32 cellular contexts compared by ENCODE assay signal in genomic region chr3:114856867-114857266, GRCh38.
DNase-seq lines count a peak whose midpoint lies in the region; ATAC-seq and TF ChIP-seq lines count a peak whose summit lies in the region.
"Had no signal": no experiment of that assay in that cellular context is flagged by ENCODE, and none has a peak within 500 bp of the region (broad histone marks: within the 10 kb centered on the region; RNA-seq: fewer than 3 reads in every experiment).

No MANE protein-coding gene starts in this region.

- no peaks in the 10 kb centered on the region for H3K9me3 Mint-ChIP-seq in activated T-cell treated with anti-CD3 and anti-CD28 coated beads, Interleukin-2, amount 50 U/mL, for 72 hours
- H3K9me3 Mint-ChIP-seq in glutamatergic neuron (ENCODE audit: unreplicated experiment), result no peaks in the 10 kb centered on the region
- H3K9me3 Mint-ChIP-seq: activated B cell treated with CpG ODN at 0.5 μM for 24 hours; CD8-positive, alpha-beta T cell; effector memory CD8-positive, alpha-beta T cell had no signal

- H3K4me3 Mint-ChIP-seq in activated T-cell treated with anti-CD3 and anti-CD28 coated beads, Interleukin-2, amount 50 U/mL, for 72 hours, result no peak overlapping the region
- H3K4me3 Mint-ChIP-seq in T-helper 17 cell, result no peak overlapping the region
- no peak overlapping the region for H3K4me3 Mint-ChIP-seq in glutamatergic neuron (ENCODE audit: unreplicated experiment)
- H3K4me3 Mint-ChIP-seq: activated B cell treated with CpG ODN at 0.5 μM for 24 hours; activated CD8-positive, alpha-beta memory T cell treated with anti-CD3 and anti-CD28 coated beads, Interleukin-2, amount 10 ng/mL, durations not matched to agents 7 days and 5 days; B cell; CD8-positive, alpha-beta T cell; effector memory CD8-positive, alpha-beta T cell had no signal

- no peaks in the 10 kb centered on the region for H3K27me3 Mint-ChIP-seq in activated T-cell treated with anti-CD3 and anti-CD28 coated beads, Interleukin-2, amount 50 U/mL, for 72 hours (ENCODE audit: low read depth)
- H3K27me3 Mint-ChIP-seq in T-helper 17 cell (no peaks in the 10 kb centered on the region), glutamatergic neuron (ENCODE audit: unreplicated experiment) (no peaks in the 10 kb centered on the region)
- H3K27me3 Mint-ChIP-seq: activated B cell treated with CpG ODN at 0.5 μM for 24 hours; activated CD8-positive, alpha-beta memory T cell treated with anti-CD3 and anti-CD28 coated beads, Interleukin-2, amount 10 ng/mL, durations not matched to agents 7 days and 5 days; B cell; effector memory CD8-positive, alpha-beta T cell had no signal

- DNase-seq in activated T-cell treated with anti-CD3 and anti-CD28 coated beads, Interleukin-2, amount 50 U/mL, for 72 hours, result no peak
- no peak for DNase-seq in activated T-cell treated with anti-CD3 and anti-CD28 coated beads, Interleukin-2, amount 50 U/mL, for 1 hour
- DNase-seq in T-helper 17 cell (no peak), left colon (no peak), inferior parietal cortex (ENCODE audit: extremely low spot score) (no peak), medulla oblongata (ENCODE audit: extremely low spot score) (no peak), glutamatergic neuron (no peak)
- DNase-seq: ACHN; activated B cell treated with CpG ODN at 0.5 μM for 24 hours; activated CD8-positive, alpha-beta memory T cell treated with anti-CD3 and anti-CD28 coated beads, Interleukin-2, amount 10 ng/mL, durations not matched to agents 7 days and 5 days; activated T-cell treated with anti-CD3 and anti-CD28 coated beads, Interleukin-2, amount 50 U/mL, for 48 hours; CD8-positive, alpha-beta T cell; central memory CD4-positive, alpha-beta T cell; cortex of kidney; effector memory CD8-positive, alpha-beta T cell; KG1; left lung; mesendoderm; MM.1S; NCI-H1694; nucleus accumbens; psoas muscle; SIG-M5; sigmoid colon; stimulated activated CD4-positive, alpha-beta T cell treated with anti-CD3 and anti-CD28 coated beads, Interleukin-12 subunit alpha, Interleukin-12 subunit beta, amount 100 ng/mL, for 4 hours; stimulated activated CD4-positive, alpha-beta T cell treated with anti-CD3 and anti-CD28 coated beads, Interleukin-2, amount 100 ng/mL, for 48 hours; stomach; T1000; tibial artery had no signal

- no peak for ATAC-seq in activated T-cell treated with anti-CD3 and anti-CD28 coated beads, Interleukin-2, amount 50 U/mL, for 72 hours (replicated peaks in 1 of 2)
- ATAC-seq in T-helper 17 cell (no peak), left colon (peak; percentile 45)
- ATAC-seq: activated CD8-positive, alpha-beta memory T cell treated with anti-CD3 and anti-CD28 coated beads, Interleukin-2, amount 10 ng/mL, durations not matched to agents 7 days and 5 days; CD8-positive, alpha-beta T cell; effector memory CD8-positive, alpha-beta T cell; left lung; psoas muscle had no signal

- no peaks in the 10 kb centered on the region for H3K9me3 ChIP-seq in T-helper 17 cell (ENCODE audit: control insufficient read depth, low read length, poor library complexity, severe bottlenecking)
- H3K9me3 ChIP-seq: ascending aorta, left lung, psoas muscle, sigmoid colon, stomach, tibial artery had no signal

- H3K4me1 Mint-ChIP-seq in activated T-cell treated with anti-CD3 and anti-CD28 coated beads, Interleukin-2, amount 50 U/mL, for 72 hours (ENCODE audit: low read depth), result peaks cover 31% of the 10 kb centered on the region
- H3K4me1 Mint-ChIP-seq in T-helper 17 cell (peaks cover 24% of the 10 kb centered on the region), glutamatergic neuron (ENCODE audit: low read depth, unreplicated experiment) (peaks cover 9% of the 10 kb centered on the region)

- H3K27ac ChIP-seq in temporal lobe (ENCODE audit: low read depth, low read length), result peak overlapping the region; percentile 37
- H3K27ac ChIP-seq: ascending aorta, left lung, psoas muscle, sigmoid colon, stomach, tibial artery had no signal

- no peak for TF ChIP-seq CTCF in glutamatergic neuron (IDR thresholded peaks at IDR 0.05; ENCODE audit: partially characterized antibody, unreplicated experiment)

- H3K27ac Mint-ChIP-seq in activated T-cell treated with anti-CD3 and anti-CD28 coated beads, Interleukin-2, amount 50 U/mL, for 72 hours, result peak overlapping the region; percentile 7
- peak overlapping the region; percentile 3 for H3K27ac Mint-ChIP-seq in T-helper 17 cell
- H3K27ac Mint-ChIP-seq in glutamatergic neuron (ENCODE audit: unreplicated experiment), result no peak overlapping the region
- H3K27ac Mint-ChIP-seq: activated B cell treated with CpG ODN at 0.5 μM for 24 hours; activated CD8-positive, alpha-beta memory T cell treated with anti-CD3 and anti-CD28 coated beads, Interleukin-2, amount 10 ng/mL, durations not matched to agents 7 days and 5 days; B cell; CD8-positive, alpha-beta T cell; effector memory CD8-positive, alpha-beta T cell had no signal

- intact Hi-C loops in left colon (cut with DNase I, micrococcal nuclease), result no loop called here

- H3K36me3 Mint-ChIP-seq in activated T-cell treated with anti-CD3 and anti-CD28 coated beads, Interleukin-2, amount 50 U/mL, for 72 hours (ENCODE audit: insufficient read depth in 2 of 2), result no peaks in the 10 kb centered on the region
- H3K36me3 Mint-ChIP-seq in T-helper 17 cell (ENCODE audit: low read depth), result peaks cover 3% of the 10 kb centered on the region
- H3K36me3 Mint-ChIP-seq in glutamatergic neuron (ENCODE audit: unreplicated experiment), result no peaks in the 10 kb centered on the region
- H3K36me3 Mint-ChIP-seq: activated CD8-positive, alpha-beta memory T cell treated with anti-CD3 and anti-CD28 coated beads, Interleukin-2, amount 10 ng/mL, durations not matched to agents 7 days and 5 days had no signal
